8 cellular contexts compared by ENCODE assay signal in genomic region chr19:14221345-14221744, GRCh38. TPM values are rescaled to one million over a fixed set of nuclear protein-coding genes. Genes with fewer than 3 reads are reported as not detected.
DNase-seq lines count a peak whose midpoint lies in the region; ATAC-seq, FAIRE-seq and TF ChIP-seq lines count a peak whose summit lies in the region.
"Not testable (repeated sequence)": the region's sequence is repeated elsewhere in the genome, so short reads cannot be mapped to it uniquely, and the experiment has no call there.

No MANE protein-coding gene starts in this region.

- not testable (repeated sequence) for H3K4me1 ChIP-seq in H1 (replicated peaks in 1 of 4; ENCODE audit: control insufficient read depth in 3 of 4, insufficient read depth in 4 of 4, low read length in 3 of 4); thoracic aorta (ENCODE audit: control insufficient read depth in 1 of 2, low read depth in 2 of 2)
- H3K4me1 ChIP-seq in left lung: peaks cover 0 to 19% of the 10 kb centered on the region in 2 donors

- not testable (repeated sequence) for H3K27me3 ChIP-seq in GM06990 (replicated peaks; ENCODE audit: control insufficient read depth, insufficient read depth, low read length); H1 (replicated peaks in 1 of 4; ENCODE audit: control insufficient read depth in 3 of 4, extremely low read depth in 1 of 4, insufficient read depth in 3 of 4, low read length in 3 of 4); left lung; thoracic aorta (replicated peaks; ENCODE audit: insufficient read depth)

- not testable (repeated sequence) for FAIRE-seq in H1 (lab: Jason Lieb, UNC)

- not testable (repeated sequence) for H3K14ac ChIP-seq in H1 (ENCODE audit: insufficient read length)

- intact Hi-C loops in activated T-helper 2 cell treated with anti-CD3 and anti-CD28 coated beads, Interferon-gamma antibody, Interleukin-2, Interleukin-4, amounts not matched to agents 10 μg/mL and 5 μg/mL and 100 μg/mL, durations not matched to agents 14 hours and 24 hours and 36 hours (cut with micrococcal nuclease); left lung (cut with DNase I): not testable (repeated sequence)

- H2BK12ac ChIP-seq in H1 (ENCODE audit: low read depth, low read length): not testable (repeated sequence)

- H2BK20ac ChIP-seq in H1 (ENCODE audit: low read length): not testable (repeated sequence)

- not testable (repeated sequence) for H3K36me3 Mint-ChIP-seq in activated T-helper 2 cell treated with anti-CD3 and anti-CD28 coated beads, Interferon-gamma antibody, Interleukin-2, Interleukin-4, amounts not matched to agents 10 μg/mL and 5 μg/mL and 100 μg/mL, durations not matched to agents 14 hours and 24 hours and 36 hours (ENCODE audit: low read depth)

- H3K4ac ChIP-seq in H1 (replicated peaks; ENCODE audit: insufficient read length, low read depth, low read length): not testable (repeated sequence)

- H3K4me3 Mint-ChIP-seq in activated T-helper 2 cell treated with anti-CD3 and anti-CD28 coated beads, Interferon-gamma antibody, Interleukin-2, Interleukin-4, amounts not matched to agents 10 μg/mL and 5 μg/mL and 100 μg/mL, durations not matched to agents 14 hours and 24 hours and 36 hours (ENCODE audit: low read depth): peak overlapping the region; percentile 31

- 7% methylated on average over 10 of the region's 19 CpGs; no CpG with 5 or more reads in 1 of the 2 experiments for WGBS in H1 (ENCODE audit: extremely low coverage in 1 of 2, insufficient coverage in 1 of 2, insufficient read length in 1 of 2, insufficient replicate concordance in 2 of 2, low coverage in 1 of 2, low lambda C conversion rate in 2 of 2, missing lambda C conversion rate in 1 of 2), 2 experiments

- H2BK120ac ChIP-seq in H1 (replicated peaks; ENCODE audit: low read depth, low read length): not testable (repeated sequence)

- not testable (repeated sequence) for H2BK5ac ChIP-seq in H1 (ENCODE audit: low read depth, low read length)

- H4K5ac ChIP-seq in H1 (ENCODE audit: insufficient read length, low read depth, low read length): not testable (repeated sequence)

- H3K27ac ChIP-seq in VCaP; H1 (ENCODE audit: low read depth, low read length); left lung; thoracic aorta: not testable (repeated sequence)

- not testable (repeated sequence) for H3K23me2 ChIP-seq in H1 (ENCODE audit: low read depth, low read length)

- not testable (repeated sequence) for H3K18ac ChIP-seq in H1 (ENCODE audit: extremely low read depth, low read length)

- H3K9ac ChIP-seq in H1 (replicated peaks in 1 of 4; ENCODE audit: extremely low read depth in 1 of 4, low read depth in 3 of 4, low read length in 3 of 4): not testable (repeated sequence)

- H3K9me3 Mint-ChIP-seq in activated T-helper 2 cell treated with anti-CD3 and anti-CD28 coated beads, Interferon-gamma antibody, Interleukin-2, Interleukin-4, amounts not matched to agents 10 μg/mL and 5 μg/mL and 100 μg/mL, durations not matched to agents 14 hours and 24 hours and 36 hours: not testable (repeated sequence)

- H2BK15ac ChIP-seq in H1 (ENCODE audit: low read length): not testable (repeated sequence)

- TF ChIP-seq POLR2A in NB4 (IDR thresholded peaks at IDR 0.05; ENCODE audit: extremely low read depth, insufficient read length); H1 (IDR thresholded peaks at IDR 0.05; ENCODE audit: control extremely low read depth in 1 of 2, low read depth in 2 of 2, low read length in 2 of 2): not testable (repeated sequence)

- H3K79me1 ChIP-seq in H1 (ENCODE audit: low read depth, low read length): not testable (repeated sequence)

- H3K4me3 ChIP-seq in GM06990 (replicated peaks; ENCODE audit: low read depth, low read length); NB4 (ENCODE audit: low read depth, low read length); left lung; thoracic aorta: not testable (repeated sequence)
- peak overlapping the region in 2 of 4 experiments; percentile 5 to 51; a peak in 3 of 8 replicates for H3K4me3 ChIP-seq in H1 (ENCODE audit: extremely low read depth in 1 of 4, insufficient read depth in 2 of 4, low read depth in 3 of 4, low read length in 4 of 4)

- H4K8ac ChIP-seq in H1 (ENCODE audit: extremely low read depth, insufficient read depth, low read length): not testable (repeated sequence)

- peaks cover 11% of the 10 kb centered on the region for H3K4me1 Mint-ChIP-seq in activated T-helper 2 cell treated with anti-CD3 and anti-CD28 coated beads, Interferon-gamma antibody, Interleukin-2, Interleukin-4, amounts not matched to agents 10 μg/mL and 5 μg/mL and 100 μg/mL, durations not matched to agents 14 hours and 24 hours and 36 hours (ENCODE audit: low read depth)

- H2AFZ ChIP-seq in H1 (ENCODE audit: low read length): not testable (repeated sequence)

- TF ChIP-seq CTCF in GM06990 (IDR thresholded peaks at IDR 0.05; ENCODE audit: insufficient read depth, low read length, poor library complexity, severe bottlenecking) (peak; percentile 40), NB4 (IDR thresholded peaks at IDR 0.05; ENCODE audit: low read depth, low read length) (peak; percentile 19), VCaP (conservative IDR thresholded peaks at IDR 0.05) (peak; percentile 30), H1 (IDR thresholded peaks at IDR 0.05; ENCODE audit: control extremely low read depth in 1 of 3, insufficient read depth in 1 of 3, low read depth in 1 of 3, low read length in 3 of 3) (peak; percentile 15 to 52 (median 46); a peak in 3 of 4 replicates), left lung (IDR thresholded peaks at IDR 0.05) (peak in 1 of 2 donors; percentile 44), thoracic aorta (IDR thresholded peaks at IDR 0.05) (peak; percentile 33)

- H3K27ac Mint-ChIP-seq in activated T-helper 2 cell treated with anti-CD3 and anti-CD28 coated beads, Interferon-gamma antibody, Interleukin-2, Interleukin-4, amounts not matched to agents 10 μg/mL and 5 μg/mL and 100 μg/mL, durations not matched to agents 14 hours and 24 hours and 36 hours: not testable (repeated sequence)

- not testable (repeated sequence) for H3K27me3 Mint-ChIP-seq in activated T-helper 2 cell treated with anti-CD3 and anti-CD28 coated beads, Interferon-gamma antibody, Interleukin-2, Interleukin-4, amounts not matched to agents 10 μg/mL and 5 μg/mL and 100 μg/mL, durations not matched to agents 14 hours and 24 hours and 36 hours (ENCODE audit: low read depth)

- not testable (repeated sequence) for H3K23ac ChIP-seq in H1 (ENCODE audit: insufficient read length)

- not testable (repeated sequence) for H4K20me1 ChIP-seq in H1 (replicated peaks in 1 of 2; ENCODE audit: control insufficient read depth in 1 of 2, insufficient read depth in 2 of 2, low read length in 2 of 2)

- not testable (repeated sequence) for H4K91ac ChIP-seq in H1 (replicated peaks; ENCODE audit: insufficient read length, low read length)

- H2AK5ac ChIP-seq in H1 (ENCODE audit: low read depth, low read length): not testable (repeated sequence)

- not testable (repeated sequence) for TF ChIP-seq EP300 in H1 (IDR thresholded peaks at IDR 0.05; ENCODE audit: borderline replicate concordance in 1 of 2, low read depth in 2 of 2, low read length in 2 of 2)

- H3K36me3 ChIP-seq in GM06990 (ENCODE audit: control insufficient read depth, insufficient read depth, low read length); H1 (ENCODE audit: control insufficient read depth in 2 of 4, insufficient read depth in 4 of 4, low read length in 3 of 4); left lung; thoracic aorta: not testable (repeated sequence)

- H3K79me2 ChIP-seq in H1 (ENCODE audit: control insufficient read depth in 1 of 2, insufficient read depth in 2 of 2, low read length in 2 of 2): not testable (repeated sequence)

- POLR2A ChIA-PET in H1 (lab: Charles Lee; ENCODE audit: partially characterized antibody): interaction anchor here (0.7 kb wide), 1 partner anchor 35 kb away, joined by 5 read pairs; no protein-coding TSS in a partner anchor

- peak overlapping the region; percentile 47 to 61 for H3K4me2 ChIP-seq in H1 (ENCODE audit: insufficient read depth in 1 of 2, low read depth in 2 of 2, low read length in 2 of 2)

- not testable (repeated sequence) for H3K56ac ChIP-seq in H1 (replicated peaks; ENCODE audit: insufficient read length, low read depth, low read length)

- 0 out of 4 replicates have a peak, but pooled peaks of 1 of the 2 experiments have one; percentile 3 for TF ChIP-seq RAD21 in H1 (IDR thresholded peaks at IDR 0.05 in 1 of 2, conservative IDR thresholded peaks at IDR 0.05 in 1 of 2; ENCODE audit: low read depth in 2 of 2, low read length in 2 of 2)

- H3K9me3 ChIP-seq in H1 (ENCODE audit: insufficient read depth in 2 of 2, low read depth in 1 of 2, low read length in 1 of 2); left lung; thoracic aorta: not testable (repeated sequence)

- DNase-seq in GM06990 (ENCODE audit: extremely low read depth, insufficient read length): peak; percentile 66
- DNase-seq in NB4 (ENCODE audit: low read depth): peak; percentile 59
- DNase-seq in activated T-helper 2 cell treated with anti-CD3 and anti-CD28 coated beads, Interferon-gamma antibody, Interleukin-2, Interleukin-4, amounts not matched to agents 10 μg/mL and 5 μg/mL and 100 μg/mL, durations not matched to agents 14 hours and 24 hours and 36 hours (ENCODE audit: low spot score): peak; percentile 70
- peak in 1 of 2 experiments; percentile 73 for DNase-seq in H1 (ENCODE audit: low read depth in 1 of 2, low spot score in 2 of 2)
- peak; percentile 41 to 77 for DNase-seq in left lung
- DNase-seq in stimulated activated CD4-positive, alpha-beta T cell treated with anti-CD3 and anti-CD28 coated beads, Interleukin-15, amount 100 ng/mL, for 1 hour (ENCODE audit: low read depth in 1 of 2, low spot score in 1 of 2): peak; percentile 44 to 48
- not testable (repeated sequence) for DNase-seq in thoracic aorta (ENCODE audit: low spot score)

- CTCF ChIA-PET in H1 (lab: Charles Lee; ENCODE audit: partially characterized antibody): interaction anchor here (0.6 to 1.6 kb wide), 4 partner anchors 20 to 128 kb away, joined by 3 to 7 read pairs (median 4); no protein-coding TSS in a partner anchor

- peak; percentile 41 for ATAC-seq in left lung
- not testable (repeated sequence) for ATAC-seq in thoracic aorta (ENCODE audit: insufficient number of reproducible peaks, low FRiP score, low read depth)

RNA-seq across cellular contexts. Expression of gene ADGRL1, which starts 15.4 kb away (rescaled TPM):
- 10.7 and 11.3 TPM in 2 replicates for total RNA-seq in activated T-helper 2 cell treated with anti-CD3 and anti-CD28 coated beads, Interferon-gamma antibody, Interleukin-2, Interleukin-4, amounts not matched to agents 10 μg/mL and 5 μg/mL and 100 μg/mL, durations not matched to agents 14 hours and 24 hours and 36 hours
- 112 and 119 TPM in 2 replicates for total RNA-seq in H1 (2021; fragmentation: NEBNext Ultra II Directional; extraction: Animal tissue kit (Norgen Biotek cat#: 25700))
- 95.6 and 158 TPM in 2 replicates for polyA plus RNA-seq in H1 (2011; rRNA removed)
- 70.7 TPM for polyA plus RNA-seq in H1 (2011; cell fraction: cytosol; rRNA removed)
- 342 TPM for polyA plus RNA-seq in H1 (2011; cell fraction: nucleus; rRNA removed)
- 42.7 to 97.4 TPM (median 91.9 TPM) in 4 replicates for polyA plus RNA-seq in H1 (2012, experiment 1 of 2)
- 55.8 TPM for polyA plus RNA-seq in H1 (2012, experiment 2 of 2)
- 81.7 TPM for polyA plus RNA-seq in H1 (2013, experiment 1 of 2)
- polyA plus RNA-seq in H1 (2013, experiment 2 of 2): 76.2 TPM
- polyA minus RNA-seq in H1 (2011; rRNA and poly(A)+ RNA removed): 102 and 137 TPM in 2 replicates
- 97.0 TPM for polyA minus RNA-seq in H1 (2011; cell fraction: cytosol; rRNA and poly(A)+ RNA removed)
- polyA minus RNA-seq in H1 (2011; cell fraction: nucleus; rRNA and poly(A)+ RNA removed): 130 TPM
- total RNA-seq in left lung (10 to 100 TPM; 26.4 to 26.7 TPM), thoracic aorta (10 to 100 TPM; 15.4 to 15.7 TPM)
